1 cellular context compared by ENCODE assay signal in genomic region chr2:26068602-26069298, GRCh38.
TF ChIP-seq lines count a peak whose summit lies in the region.

No MANE protein-coding gene starts in this region.

TF ChIP-seq in K562, 482 proteins besides CTCF, POLR2A, EP300 and RAD21 (continued from another document and continues in another):
- TF ChIP-seq ZBTB8A (IDR thresholded peaks at IDR 0.05; ENCODE audit: partially characterized antibody) (no peak), MBD1 (CRISPR knock-in tag; IDR thresholded peaks at IDR 0.05) (no peak), TEAD1 (CRISPR knock-in tag; IDR thresholded peaks at IDR 0.05) (peak in 1 of 2 experiments; percentile 51; a peak in 1 of 4 replicates), HIVEP1 (CRISPR knock-in tag; IDR thresholded peaks at IDR 0.05) (no peak), ZNF707 (CRISPR knock-in tag; conservative IDR thresholded peaks at IDR 0.05) (no peak), KLF10 (CRISPR knock-in tag; IDR thresholded peaks at IDR 0.05) (no peak), CAMTA2 (CRISPR knock-in tag; conservative IDR thresholded peaks at IDR 0.05) (no peak), ZNF311 (CRISPR knock-in tag; IDR thresholded peaks at IDR 0.05) (no peak), ETV1 (tag; conservative IDR thresholded peaks at IDR 0.05; ENCODE audit: low read depth) (peak; percentile 89), PATZ1 (CRISPR knock-in tag; IDR thresholded peaks at IDR 0.05; ENCODE audit: borderline replicate concordance) (no peak), CREB1 (IDR thresholded peaks at IDR 0.05) (peak; percentile 32; the same call in 1 of the 2 replicates), CREB1 (CRISPR knock-in tag; IDR thresholded peaks at IDR 0.05) (no peak), GTF3C2 (IDR thresholded peaks at IDR 0.05; ENCODE audit: borderline replicate concordance, extremely low read depth, insufficient read length) (no peak), SAFB2 (IDR thresholded peaks at IDR 0.05; ENCODE audit: borderline replicate concordance, low read depth, low read length, severe bottlenecking) (no peak), KAT7 (CRISPR knock-in tag; IDR thresholded peaks at IDR 0.05; ENCODE audit: borderline replicate concordance) (no peak), RERE (CRISPR knock-in tag; IDR thresholded peaks at IDR 0.05; ENCODE audit: borderline replicate concordance) (no peak), ZNF511 (CRISPR knock-in tag; IDR thresholded peaks at IDR 0.05) (no peak), TAF1 (IDR thresholded peaks at IDR 0.05; ENCODE audit: control insufficient read depth, extremely low read depth, insufficient read depth, low read length, severe bottlenecking) (no peak), ZKSCAN3 (CRISPR knock-in tag; IDR thresholded peaks at IDR 0.05) (no peak), ZNF239 (CRISPR knock-in tag; IDR thresholded peaks at IDR 0.05) (0 out of 2 replicates have a peak, but pooled peaks have one; percentile 39), ZNF785 (CRISPR knock-in tag; IDR thresholded peaks at IDR 0.05) (no peak), ZNF175 (CRISPR knock-in tag; IDR thresholded peaks at IDR 0.05; ENCODE audit: low read depth) (0 out of 2 replicates have a peak, but pooled peaks have one; percentile 54), THRB (CRISPR knock-in tag; conservative IDR thresholded peaks at IDR 0.05) (no peak), NFE2 (IDR thresholded peaks at IDR 0.05; ENCODE audit: low read depth) (peak; percentile 99), STAT5A (IDR thresholded peaks at IDR 0.05; ENCODE audit: borderline replicate concordance, low read length) (peak; percentile 83), ATF6 (CRISPR knock-in tag; IDR thresholded peaks at IDR 0.05) (no peak), LARP7 (IDR thresholded peaks at IDR 0.05) (no peak), ZNF780A (CRISPR knock-in tag; IDR thresholded peaks at IDR 0.05) (no peak), ZNF354B (CRISPR knock-in tag; IDR thresholded peaks at IDR 0.05) (peak; percentile 99), PBX2 (CRISPR knock-in tag; IDR thresholded peaks at IDR 0.05; ENCODE audit: low read depth) (no peak), PBX2 (tag; conservative IDR thresholded peaks at IDR 0.05; ENCODE audit: low read depth) (peak; percentile 62), MITF (IDR thresholded peaks at IDR 0.05) (no peak), NR2F6 (CRISPR knock-in tag; IDR thresholded peaks at IDR 0.05) (no peak), POLR2G (IDR thresholded peaks at IDR 0.05; ENCODE audit: low read depth, low read length) (peak; percentile 43; the same call in 1 of the 2 replicates), ZNF79 (CRISPR knock-in tag; IDR thresholded peaks at IDR 0.05; ENCODE audit: low read depth) (no peak), ZNF280A (IDR thresholded peaks at IDR 0.05; ENCODE audit: low read depth, partially characterized antibody) (no peak), FOXK1 (CRISPR knock-in tag; IDR thresholded peaks at IDR 0.05; ENCODE audit: borderline replicate concordance) (no peak), ZNF766 (CRISPR knock-in tag; conservative IDR thresholded peaks at IDR 0.05) (peak; percentile 76)
